ENCODE assay signal across 2 cellular contexts in the genomic region with DNA sequence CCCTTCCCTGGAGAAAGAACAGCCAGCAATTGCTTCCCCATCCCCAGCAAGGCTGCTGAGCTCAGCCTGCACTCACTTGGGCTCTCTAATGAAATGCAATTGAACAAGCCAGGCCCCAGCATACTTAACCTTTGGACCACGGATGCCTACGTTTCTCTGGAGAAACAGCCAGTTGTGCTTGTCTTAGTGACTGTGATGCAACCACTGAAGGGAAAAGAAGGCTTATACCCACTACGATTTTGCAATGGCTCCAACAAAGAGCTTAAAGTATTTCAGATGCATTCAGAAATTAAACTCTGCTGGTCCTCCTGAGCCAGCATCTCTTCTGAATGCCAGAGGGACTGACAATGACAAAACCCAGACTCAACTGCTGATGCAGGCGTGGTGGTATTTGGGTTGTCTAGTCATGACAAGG.
TF ChIP-seq lines count a peak whose summit lies in the region.

No MANE protein-coding gene starts in this region.

TF ChIP-seq in A549, 52 proteins besides CTCF, POLR2A, EP300 and RAD21 (continued from another document):
- no peak for TF ChIP-seq NPAS2 (CRISPR knock-in tag; IDR thresholded peaks at IDR 0.05; ENCODE audit: borderline replicate concordance)
TF ChIP-seq in A549: peak in this region for 1.

TF ChIP-seq in HepG2, 621 proteins besides CTCF, POLR2A, EP300 and RAD21 (continues in another document):
- TF ChIP-seq, protein P1, sequence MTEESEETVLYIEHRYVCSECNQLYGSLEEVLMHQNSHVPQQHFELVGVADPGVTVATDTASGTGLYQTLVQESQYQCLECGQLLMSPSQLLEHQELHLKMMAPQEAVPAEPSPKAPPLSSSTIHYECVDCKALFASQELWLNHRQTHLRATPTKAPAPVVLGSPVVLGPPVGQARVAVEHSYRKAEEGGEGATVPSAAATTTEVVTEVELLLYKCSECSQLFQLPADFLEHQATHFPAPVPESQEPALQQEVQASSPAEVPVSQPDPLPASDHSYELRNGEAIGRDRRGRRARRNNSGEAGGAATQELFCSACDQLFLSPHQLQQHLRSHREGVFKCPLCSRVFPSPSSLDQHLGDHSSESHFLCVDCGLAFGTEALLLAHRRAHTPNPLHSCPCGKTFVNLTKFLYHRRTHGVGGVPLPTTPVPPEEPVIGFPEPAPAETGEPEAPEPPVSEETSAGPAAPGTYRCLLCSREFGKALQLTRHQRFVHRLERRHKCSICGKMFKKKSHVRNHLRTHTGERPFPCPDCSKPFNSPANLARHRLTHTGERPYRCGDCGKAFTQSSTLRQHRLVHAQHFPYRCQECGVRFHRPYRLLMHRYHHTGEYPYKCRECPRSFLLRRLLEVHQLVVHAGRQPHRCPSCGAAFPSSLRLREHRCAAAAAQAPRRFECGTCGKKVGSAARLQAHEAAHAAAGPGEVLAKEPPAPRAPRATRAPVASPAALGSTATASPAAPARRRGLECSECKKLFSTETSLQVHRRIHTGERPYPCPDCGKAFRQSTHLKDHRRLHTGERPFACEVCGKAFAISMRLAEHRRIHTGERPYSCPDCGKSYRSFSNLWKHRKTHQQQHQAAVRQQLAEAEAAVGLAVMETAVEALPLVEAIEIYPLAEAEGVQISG (CRISPR knock-in tag; IDR thresholded peaks at IDR 0.05) = no peak
- TF ChIP-seq, protein P2, sequence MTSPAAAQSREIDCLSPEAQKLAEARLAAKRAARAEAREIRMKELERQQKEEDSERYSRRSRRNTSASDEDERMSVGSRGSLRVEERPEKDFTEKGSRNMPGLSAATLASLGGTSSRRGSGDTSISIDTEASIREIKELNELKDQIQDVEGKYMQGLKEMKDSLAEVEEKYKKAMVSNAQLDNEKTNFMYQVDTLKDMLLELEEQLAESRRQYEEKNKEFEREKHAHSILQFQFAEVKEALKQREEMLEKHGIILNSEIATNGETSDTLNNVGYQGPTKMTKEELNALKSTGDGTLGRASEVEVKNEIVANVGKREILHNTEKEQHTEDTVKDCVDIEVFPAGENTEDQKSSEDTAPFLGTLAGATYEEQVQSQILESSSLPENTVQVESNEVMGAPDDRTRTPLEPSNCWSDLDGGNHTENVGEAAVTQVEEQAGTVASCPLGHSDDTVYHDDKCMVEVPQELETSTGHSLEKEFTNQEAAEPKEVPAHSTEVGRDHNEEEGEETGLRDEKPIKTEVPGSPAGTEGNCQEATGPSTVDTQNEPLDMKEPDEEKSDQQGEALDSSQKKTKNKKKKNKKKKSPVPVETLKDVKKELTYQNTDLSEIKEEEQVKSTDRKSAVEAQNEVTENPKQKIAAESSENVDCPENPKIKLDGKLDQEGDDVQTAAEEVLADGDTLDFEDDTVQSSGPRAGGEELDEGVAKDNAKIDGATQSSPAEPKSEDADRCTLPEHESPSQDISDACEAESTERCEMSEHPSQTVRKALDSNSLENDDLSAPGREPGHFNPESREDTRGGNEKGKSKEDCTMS (CRISPR knock-in tag; conservative IDR thresholded peaks at IDR 0.05) = no peak
- TF ChIP-seq ZNF20 (CRISPR knock-in tag; IDR thresholded peaks at IDR 0.05) (no peak), ZNF446 (CRISPR knock-in tag; IDR thresholded peaks at IDR 0.05) (no peak), GATAD2A (CRISPR knock-in tag; IDR thresholded peaks at IDR 0.05) (peak; percentile 71), ZNF331 (CRISPR knock-in tag; IDR thresholded peaks at IDR 0.05) (peak; percentile 56; the same call in 1 of the 2 replicates), ZSCAN20 (CRISPR knock-in tag; IDR thresholded peaks at IDR 0.05; ENCODE audit: borderline replicate concordance) (no peak), ZFP37 (CRISPR knock-in tag; IDR thresholded peaks at IDR 0.05; ENCODE audit: borderline replicate concordance) (no peak), CBX1 (IDR thresholded peaks at IDR 0.05; ENCODE audit: low read depth) (no peak), MTF1 (CRISPR knock-in tag; IDR thresholded peaks at IDR 0.05) (no peak), SCMH1 (CRISPR knock-in tag; IDR thresholded peaks at IDR 0.05; ENCODE audit: borderline replicate concordance) (no peak), FOXO1 (CRISPR knock-in tag; IDR thresholded peaks at IDR 0.05) (0 out of 2 replicates have a peak, but pooled peaks have one; percentile 17), ZNF605 (CRISPR knock-in tag; IDR thresholded peaks at IDR 0.05) (no peak), ZNF143 (CRISPR knock-in tag; IDR thresholded peaks at IDR 0.05) (no peak), MIXL1 (CRISPR knock-in tag; IDR thresholded peaks at IDR 0.05) (no peak), PPARG (CRISPR knock-in tag; conservative IDR thresholded peaks at IDR 0.05) (no peak), RFX5 (IDR thresholded peaks at IDR 0.05; ENCODE audit: low read depth, low read length) (no peak), JUNB (CRISPR knock-in tag; IDR thresholded peaks at IDR 0.05; ENCODE audit: borderline replicate concordance) (no peak), RFX1 (IDR thresholded peaks at IDR 0.05) (no peak), XRCC5 (optimal IDR thresholded peaks at IDR 0.05; ENCODE audit: low read length) (peak; percentile 66), ZNF296 (CRISPR knock-in tag; conservative IDR thresholded peaks at IDR 0.05) (no peak), SRSF4 (IDR thresholded peaks at IDR 0.05; ENCODE audit: low read depth, low read length, poor library complexity, severe bottlenecking) (no peak), FOXK1 (CRISPR knock-in tag; IDR thresholded peaks at IDR 0.05; ENCODE audit: borderline replicate concordance, low read depth) (peak; percentile 15; the same call in 1 of the 2 replicates), SKI (IDR thresholded peaks at IDR 0.05; ENCODE audit: partially characterized antibody) (no peak), RFXAP (CRISPR knock-in tag; IDR thresholded peaks at IDR 0.05; ENCODE audit: borderline replicate concordance) (no peak), RAD51 (IDR thresholded peaks at IDR 0.05; ENCODE audit: borderline replicate concordance) (no peak), NR1H2 (CRISPR knock-in tag; IDR thresholded peaks at IDR 0.05; ENCODE audit: borderline replicate concordance, low read depth) (no peak), ZMYM3 (CRISPR knock-in tag; IDR thresholded peaks at IDR 0.05) (no peak), KLF12 (CRISPR knock-in tag; IDR thresholded peaks at IDR 0.05; ENCODE audit: borderline replicate concordance) (no peak), LCORL (IDR thresholded peaks at IDR 0.05) (no peak), LCORL (CRISPR knock-in tag; IDR thresholded peaks at IDR 0.05) (no peak), NFATC3 (CRISPR knock-in tag; IDR thresholded peaks at IDR 0.05) (no peak), GTF2F1 (IDR thresholded peaks at IDR 0.05; ENCODE audit: low read length) (no peak), TBP (CRISPR knock-in tag; IDR thresholded peaks at IDR 0.05) (no peak), THAP11 (CRISPR knock-in tag; IDR thresholded peaks at IDR 0.05) (peak; percentile 35; the same call in 1 of the 2 replicates), ZFP36 (IDR thresholded peaks at IDR 0.05; ENCODE audit: borderline replicate concordance, low read depth, low read length, partially characterized antibody) (no peak), SOX13 (IDR thresholded peaks at IDR 0.05) (no peak), SOX13 (CRISPR knock-in tag; conservative IDR thresholded peaks at IDR 0.05 in 1 of 2, IDR thresholded peaks at IDR 0.05 in 1 of 2) (peak in 1 of 2 experiments; percentile 44; a peak in 1 of 4 replicates), CBX5 (CRISPR knock-in tag; IDR thresholded peaks at IDR 0.05; ENCODE audit: borderline replicate concordance) (peak; percentile 18; the same call in 1 of the 2 replicates), KDM1A (CRISPR knock-in tag; IDR thresholded peaks at IDR 0.05) (0 out of 2 replicates have a peak, but pooled peaks have one; percentile 14), POLR2AphosphoS2 (IDR thresholded peaks at IDR 0.05; ENCODE audit: low read depth, low read length) (no peak), CEBPB (IDR thresholded peaks at IDR 0.05; ENCODE audit: borderline replicate concordance, low read depth, low read length) (peak; percentile 94)
- TF ChIP-seq, protein P3, sequence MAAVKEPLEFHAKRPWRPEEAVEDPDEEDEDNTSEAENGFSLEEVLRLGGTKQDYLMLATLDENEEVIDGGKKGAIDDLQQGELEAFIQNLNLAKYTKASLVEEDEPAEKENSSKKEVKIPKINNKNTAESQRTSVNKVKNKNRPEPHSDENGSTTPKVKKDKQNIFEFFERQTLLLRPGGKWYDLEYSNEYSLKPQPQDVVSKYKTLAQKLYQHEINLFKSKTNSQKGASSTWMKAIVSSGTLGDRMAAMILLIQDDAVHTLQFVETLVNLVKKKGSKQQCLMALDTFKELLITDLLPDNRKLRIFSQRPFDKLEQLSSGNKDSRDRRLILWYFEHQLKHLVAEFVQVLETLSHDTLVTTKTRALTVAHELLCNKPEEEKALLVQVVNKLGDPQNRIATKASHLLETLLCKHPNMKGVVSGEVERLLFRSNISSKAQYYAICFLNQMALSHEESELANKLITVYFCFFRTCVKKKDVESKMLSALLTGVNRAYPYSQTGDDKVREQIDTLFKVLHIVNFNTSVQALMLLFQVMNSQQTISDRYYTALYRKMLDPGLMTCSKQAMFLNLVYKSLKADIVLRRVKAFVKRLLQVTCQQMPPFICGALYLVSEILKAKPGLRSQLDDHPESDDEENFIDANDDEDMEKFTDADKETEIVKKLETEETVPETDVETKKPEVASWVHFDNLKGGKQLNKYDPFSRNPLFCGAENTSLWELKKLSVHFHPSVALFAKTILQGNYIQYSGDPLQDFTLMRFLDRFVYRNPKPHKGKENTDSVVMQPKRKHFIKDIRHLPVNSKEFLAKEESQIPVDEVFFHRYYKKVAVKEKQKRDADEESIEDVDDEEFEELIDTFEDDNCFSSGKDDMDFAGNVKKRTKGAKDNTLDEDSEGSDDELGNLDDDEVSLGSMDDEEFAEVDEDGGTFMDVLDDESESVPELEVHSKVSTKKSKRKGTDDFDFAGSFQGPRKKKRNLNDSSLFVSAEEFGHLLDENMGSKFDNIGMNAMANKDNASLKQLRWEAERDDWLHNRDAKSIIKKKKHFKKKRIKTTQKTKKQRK (IDR thresholded peaks at IDR 0.05; ENCODE audit: low read length) = no peak
- TF ChIP-seq, protein P4, sequence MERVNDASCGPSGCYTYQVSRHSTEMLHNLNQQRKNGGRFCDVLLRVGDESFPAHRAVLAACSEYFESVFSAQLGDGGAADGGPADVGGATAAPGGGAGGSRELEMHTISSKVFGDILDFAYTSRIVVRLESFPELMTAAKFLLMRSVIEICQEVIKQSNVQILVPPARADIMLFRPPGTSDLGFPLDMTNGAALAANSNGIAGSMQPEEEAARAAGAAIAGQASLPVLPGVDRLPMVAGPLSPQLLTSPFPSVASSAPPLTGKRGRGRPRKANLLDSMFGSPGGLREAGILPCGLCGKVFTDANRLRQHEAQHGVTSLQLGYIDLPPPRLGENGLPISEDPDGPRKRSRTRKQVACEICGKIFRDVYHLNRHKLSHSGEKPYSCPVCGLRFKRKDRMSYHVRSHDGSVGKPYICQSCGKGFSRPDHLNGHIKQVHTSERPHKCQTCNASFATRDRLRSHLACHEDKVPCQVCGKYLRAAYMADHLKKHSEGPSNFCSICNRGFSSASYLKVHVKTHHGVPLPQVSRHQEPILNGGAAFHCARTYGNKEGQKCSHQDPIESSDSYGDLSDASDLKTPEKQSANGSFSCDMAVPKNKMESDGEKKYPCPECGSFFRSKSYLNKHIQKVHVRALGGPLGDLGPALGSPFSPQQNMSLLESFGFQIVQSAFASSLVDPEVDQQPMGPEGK (CRISPR knock-in tag; IDR thresholded peaks at IDR 0.05) = no peak
- TF ChIP-seq, protein P5, sequence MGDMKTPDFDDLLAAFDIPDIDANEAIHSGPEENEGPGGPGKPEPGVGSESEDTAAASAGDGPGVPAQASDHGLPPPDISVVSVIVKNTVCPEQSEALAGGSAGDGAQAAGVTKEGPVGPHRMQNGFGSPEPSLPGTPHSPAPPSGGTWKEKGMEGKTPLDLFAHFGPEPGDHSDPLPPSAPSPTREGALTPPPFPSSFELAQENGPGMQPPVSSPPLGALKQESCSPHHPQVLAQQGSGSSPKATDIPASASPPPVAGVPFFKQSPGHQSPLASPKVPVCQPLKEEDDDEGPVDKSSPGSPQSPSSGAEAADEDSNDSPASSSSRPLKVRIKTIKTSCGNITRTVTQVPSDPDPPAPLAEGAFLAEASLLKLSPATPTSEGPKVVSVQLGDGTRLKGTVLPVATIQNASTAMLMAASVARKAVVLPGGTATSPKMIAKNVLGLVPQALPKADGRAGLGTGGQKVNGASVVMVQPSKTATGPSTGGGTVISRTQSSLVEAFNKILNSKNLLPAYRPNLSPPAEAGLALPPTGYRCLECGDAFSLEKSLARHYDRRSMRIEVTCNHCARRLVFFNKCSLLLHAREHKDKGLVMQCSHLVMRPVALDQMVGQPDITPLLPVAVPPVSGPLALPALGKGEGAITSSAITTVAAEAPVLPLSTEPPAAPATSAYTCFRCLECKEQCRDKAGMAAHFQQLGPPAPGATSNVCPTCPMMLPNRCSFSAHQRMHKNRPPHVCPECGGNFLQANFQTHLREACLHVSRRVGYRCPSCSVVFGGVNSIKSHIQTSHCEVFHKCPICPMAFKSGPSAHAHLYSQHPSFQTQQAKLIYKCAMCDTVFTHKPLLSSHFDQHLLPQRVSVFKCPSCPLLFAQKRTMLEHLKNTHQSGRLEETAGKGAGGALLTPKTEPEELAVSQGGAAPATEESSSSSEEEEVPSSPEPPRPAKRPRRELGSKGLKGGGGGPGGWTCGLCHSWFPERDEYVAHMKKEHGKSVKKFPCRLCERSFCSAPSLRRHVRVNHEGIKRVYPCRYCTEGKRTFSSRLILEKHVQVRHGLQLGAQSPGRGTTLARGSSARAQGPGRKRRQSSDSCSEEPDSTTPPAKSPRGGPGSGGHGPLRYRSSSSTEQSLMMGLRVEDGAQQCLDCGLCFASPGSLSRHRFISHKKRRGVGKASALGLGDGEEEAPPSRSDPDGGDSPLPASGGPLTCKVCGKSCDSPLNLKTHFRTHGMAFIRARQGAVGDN (CRISPR knock-in tag; IDR thresholded peaks at IDR 0.05) = no peak
- TF ChIP-seq, protein P6, sequence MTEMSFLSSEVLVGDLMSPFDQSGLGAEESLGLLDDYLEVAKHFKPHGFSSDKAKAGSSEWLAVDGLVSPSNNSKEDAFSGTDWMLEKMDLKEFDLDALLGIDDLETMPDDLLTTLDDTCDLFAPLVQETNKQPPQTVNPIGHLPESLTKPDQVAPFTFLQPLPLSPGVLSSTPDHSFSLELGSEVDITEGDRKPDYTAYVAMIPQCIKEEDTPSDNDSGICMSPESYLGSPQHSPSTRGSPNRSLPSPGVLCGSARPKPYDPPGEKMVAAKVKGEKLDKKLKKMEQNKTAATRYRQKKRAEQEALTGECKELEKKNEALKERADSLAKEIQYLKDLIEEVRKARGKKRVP (CRISPR knock-in tag; IDR thresholded peaks at IDR 0.05) = peak in 1 of 2 experiments; percentile 78; a peak in 2 of 4 replicates
- TF ChIP-seq, protein P7, sequence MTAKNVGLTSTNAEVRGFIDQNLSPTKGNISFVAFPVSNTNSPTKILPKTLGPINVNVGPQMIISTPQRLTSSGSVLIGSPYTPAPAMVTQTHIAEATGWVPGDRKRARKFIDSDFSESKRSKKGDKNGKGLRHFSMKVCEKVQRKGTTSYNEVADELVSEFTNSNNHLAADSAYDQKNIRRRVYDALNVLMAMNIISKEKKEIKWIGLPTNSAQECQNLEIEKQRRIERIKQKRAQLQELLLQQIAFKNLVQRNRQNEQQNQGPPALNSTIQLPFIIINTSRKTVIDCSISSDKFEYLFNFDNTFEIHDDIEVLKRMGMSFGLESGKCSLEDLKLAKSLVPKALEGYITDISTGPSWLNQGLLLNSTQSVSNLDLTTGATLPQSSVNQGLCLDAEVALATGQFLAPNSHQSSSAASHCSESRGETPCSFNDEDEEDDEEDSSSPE (CRISPR knock-in tag; IDR thresholded peaks at IDR 0.05) = no peak
- TF ChIP-seq, protein P8, sequence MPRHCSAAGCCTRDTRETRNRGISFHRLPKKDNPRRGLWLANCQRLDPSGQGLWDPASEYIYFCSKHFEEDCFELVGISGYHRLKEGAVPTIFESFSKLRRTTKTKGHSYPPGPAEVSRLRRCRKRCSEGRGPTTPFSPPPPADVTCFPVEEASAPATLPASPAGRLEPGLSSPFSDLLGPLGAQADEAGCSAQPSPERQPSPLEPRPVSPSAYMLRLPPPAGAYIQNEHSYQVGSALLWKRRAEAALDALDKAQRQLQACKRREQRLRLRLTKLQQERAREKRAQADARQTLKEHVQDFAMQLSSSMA (CRISPR knock-in tag; IDR thresholded peaks at IDR 0.05) = no peak
